ENCODE assay signal across 8 cellular contexts in the genomic region with DNA sequence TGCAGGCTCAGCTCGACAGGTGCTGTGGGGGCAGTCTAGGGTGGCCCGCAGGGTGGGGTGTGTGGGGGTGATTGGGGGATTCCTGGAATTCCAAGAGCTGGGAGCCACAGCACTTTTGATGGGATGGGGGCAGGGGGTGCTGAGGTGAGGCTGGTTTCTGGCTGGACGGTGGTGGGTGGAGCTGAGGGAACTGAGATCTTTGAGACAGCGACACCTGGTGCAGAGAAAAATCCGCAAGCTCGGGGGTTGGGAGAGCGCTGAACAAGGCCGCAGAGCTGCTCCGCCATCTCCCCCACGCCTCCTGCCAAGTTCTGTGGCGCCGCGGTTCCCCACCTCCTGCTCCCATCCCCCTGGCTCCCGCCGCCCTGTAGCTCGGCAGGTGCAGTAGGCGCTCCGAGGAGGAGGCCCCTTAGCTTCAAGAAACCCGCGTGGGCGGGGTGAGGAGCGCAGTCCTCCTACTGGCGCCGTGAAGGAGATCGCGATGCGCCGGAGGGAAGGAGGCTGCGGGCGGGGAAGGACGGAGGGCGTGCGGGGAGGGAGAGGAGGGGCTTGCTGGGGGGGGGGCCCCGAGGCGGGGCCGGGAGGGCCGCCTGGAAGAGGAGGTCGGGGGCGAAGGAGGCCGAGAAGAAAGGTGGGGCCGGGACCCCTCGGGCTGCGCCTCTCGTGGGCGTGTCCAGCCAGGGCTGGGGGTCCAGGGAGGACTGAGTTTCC. TPM values are rescaled to one million over a fixed set of nuclear protein-coding genes. Genes with fewer than 3 reads are reported as not detected.
DNase-seq lines count a peak whose midpoint lies in the region; ATAC-seq, FAIRE-seq and TF ChIP-seq lines count a peak whose summit lies in the region.

No MANE protein-coding gene starts in this region.

- peaks cover 0 to 11% (median 0%) of the 10 kb centered on the region in 4 donors for H3K27me3 ChIP-seq in pancreas
- H3K27me3 ChIP-seq in tibial artery = no peaks in the 10 kb centered on the region

- ATAC-seq in Right ventricle myocardium superior (ENCODE audit: poor library complexity) (peak; percentile 38), pancreas (peak; percentile 51 to 59 (median 58)), HG02981 (IDR thresholded peaks at IDR 0.05; ENCODE audit: unreplicated experiment) (no peak)

- no peak for FAIRE-seq in pancreas (lab: Jason Lieb, UNC)

- H3K9me3 ChIP-seq in pancreas (no peaks in the 10 kb centered on the region), tibial artery (no peaks in the 10 kb centered on the region)

- H3K27ac Mint-ChIP-seq in activated naive CD8-positive, alpha-beta T cell = peak overlapping the region; percentile 64

- H3K4me3 Mint-ChIP-seq in activated naive CD8-positive, alpha-beta T cell = peak overlapping the region; percentile 80

- no peaks in the 10 kb centered on the region for H3K27me3 Mint-ChIP-seq in activated naive CD8-positive, alpha-beta T cell

- H3K4me1 ChIP-seq in pancreas = peaks cover 0 to 27% (median 4%) of the 10 kb centered on the region in 3 donors
- peaks cover 0 to 69% (median 57%) of the 10 kb centered on the region in 4 donors for H3K4me1 ChIP-seq in tibial artery

- H3K36me3 ChIP-seq in pancreas (no peaks in the 10 kb centered on the region), tibial artery (peaks cover 0 to 12% (median 0%) of the 10 kb centered on the region in 3 donors)

- no peaks in the 10 kb centered on the region for H3K9me3 Mint-ChIP-seq in activated naive CD8-positive, alpha-beta T cell (ENCODE audit: low read depth)

- intact Hi-C loops in Right ventricle myocardium superior (cut with DNase I) (loop anchor here (2.0 to 5.0 kb wide), 2 partner anchors 42 to 119 kb away; no protein-coding TSS in a partner anchor), pancreas (cut with DNase I) (loop anchor here in 2 of 3 donors (5.0 kb wide), 1 partner anchor 117 kb away; no protein-coding TSS in a partner anchor), tibial artery (cut with DNase I; ENCODE audit: low total_unique reads) (loop anchor here (2.0 to 10.0 kb wide), 6 partner anchors 38 to 505 kb away; a partner anchor contains a TSS)

- 1% methylated on average over 29 to 45 of the region's 45 CpGs for WGBS in pancreas, 2 donors

- H3K4me3 ChIP-seq in GM12864 (ENCODE audit: low read depth, low read length) = peak overlapping the region; percentile 85
- peak overlapping the region; percentile 42 to 92 (median 52) for H3K4me3 ChIP-seq in pancreas
- peak overlapping the region; percentile 63 to 65 for H3K4me3 ChIP-seq in tibial artery

- H3K27ac ChIP-seq in pancreas (peak overlapping the region; percentile 92 to 98 (median 96)), tibial artery (peak overlapping the region; percentile 97 to 98)

- H3K4me1 Mint-ChIP-seq in activated naive CD8-positive, alpha-beta T cell (ENCODE audit: low read depth) = peaks cover 18% of the 10 kb centered on the region

- H3K36me3 Mint-ChIP-seq in activated naive CD8-positive, alpha-beta T cell = no peaks in the 10 kb centered on the region

- TF ChIP-seq CTCF in GM12864 (IDR thresholded peaks at IDR 0.05; ENCODE audit: low read depth, low read length, missing control alignments) (peak; percentile 80), pancreas (IDR thresholded peaks at IDR 0.05) (peak; percentile 31 to 47 (median 34)), tibial artery (IDR thresholded peaks at IDR 0.05) (peak; percentile 57 to 81)

- DNase-seq in GM12864 (ENCODE audit: low read depth) = peak; percentile 84
- peak; percentile 89 to 97 (median 97) for DNase-seq in NCI-H1417 (lab: John Stamatoyannopoulos, UW)
- peak; percentile 57 for DNase-seq in SKM-1 treated with dmso at 0.1 percent for 144 hours (lab: John Stamatoyannopoulos, UW; ENCODE audit: unreplicated experiment)
- DNase-seq in Right ventricle myocardium superior = peak; percentile 87
- peak; percentile 82 to 93 (median 90) for DNase-seq in pancreas
- DNase-seq in tibial artery = peak; percentile 88 to 94

RNA-seq across cellular contexts. Expression of a gene that starts 1.3 kb away (rescaled TPM):
- total RNA-seq in Right ventricle myocardium superior (6.2 TPM), pancreas (1 to 10 TPM; 2.0 to 5.2 (median 3.3) TPM)
- polyA plus RNA-seq in pancreas = 10 to 100 TPM; 18.1 to 21.5 TPM

RNA-seq across cellular contexts. Expression of a gene that starts 3.1 kb away (rescaled TPM):
- total RNA-seq in Right ventricle myocardium superior = 71.8 TPM
- 10 to 100 TPM in 1 of 6 donors, 1 to 10 TPM in 5; 2.4 to 14.0 (median 9.0) TPM for total RNA-seq in pancreas
- 10 to 100 TPM; 35.4 to 71.0 TPM for polyA plus RNA-seq in pancreas

RNA-seq across cellular contexts. Expression of a gene that starts 15.1 kb away (rescaled TPM):
- total RNA-seq in Right ventricle myocardium superior = 1,011 TPM
- total RNA-seq in pancreas = 10 to 100 TPM; 12.9 to 37.4 (median 24.3) TPM
- polyA plus RNA-seq in pancreas = 100 to 1,000 TPM in 1 of 2 donors, 10 to 100 TPM in 1; 99.5 to 223 TPM

RNA-seq across cellular contexts. Expression of a gene that starts 36.6 kb away (rescaled TPM):
- 3.1 TPM for total RNA-seq in Right ventricle myocardium superior
- total RNA-seq in pancreas = 1 to 10 TPM in 5 of 6 donors, under 1 TPM in 1; 0.92 to 3.3 (median 1.8) TPM
- polyA plus RNA-seq in pancreas = 1 to 10 TPM; 1.2 to 2.5 TPM

Comparison
In these comparisons a context has a peak if more than half of its experiments do, and no peak if none do; other contexts are left out.
1. RNA of a gene that starts 15.1 kb away (total RNA-seq): 1,011 TPM in Right ventricle myocardium superior (single experiment); 12.9 to 37.4 TPM in pancreas; every median in the first group is over 10 times any median in the second.
2. Peak in every context shown above with its lines, with median percentiles within 50 percentile points of each other: DNase-seq, H3K4me3 ChIP-seq and CTCF ChIP-seq.